1 cellular context compared by ENCODE assay signal in genomic region chr7:47677664-47678063, GRCh38.
TF ChIP-seq lines count a peak whose summit lies in the region.

No MANE protein-coding gene starts in this region.

TF ChIP-seq in HepG2, 621 proteins besides CTCF, POLR2A, EP300 and RAD21 (continued from another document):
- TF ChIP-seq ZBTB44 (CRISPR knock-in tag; IDR thresholded peaks at IDR 0.05): no peak
